6 cellular contexts compared by ENCODE assay signal in genomic region chr10:5475088-5475487, GRCh38. TPM values are rescaled to one million over a fixed set of nuclear protein-coding genes. Genes with fewer than 3 reads are reported as not detected.
"Had no signal": no experiment of that assay in that cellular context is flagged by ENCODE, and none has a peak within 500 bp of the region (broad histone marks: within the 10 kb centered on the region; RNA-seq: fewer than 3 reads in every experiment).

No MANE protein-coding gene starts in this region.

RNA-seq across cellular contexts. Expression of gene CALML5, which starts 24.3 kb away (rescaled TPM):
- total RNA-seq: M059J, PC-3, Right ventricle myocardium inferior, RPMI7951, SJCRH30, SK-MEL-5 had no signal

RNA-seq across cellular contexts. Expression of gene CALML3, which starts 49.7 kb away (rescaled TPM):
- total RNA-seq: M059J, PC-3, Right ventricle myocardium inferior, RPMI7951, SJCRH30, SK-MEL-5 had no signal
